Comparison of ENCODE assay signal across 8 cellular contexts in the genomic region with DNA sequence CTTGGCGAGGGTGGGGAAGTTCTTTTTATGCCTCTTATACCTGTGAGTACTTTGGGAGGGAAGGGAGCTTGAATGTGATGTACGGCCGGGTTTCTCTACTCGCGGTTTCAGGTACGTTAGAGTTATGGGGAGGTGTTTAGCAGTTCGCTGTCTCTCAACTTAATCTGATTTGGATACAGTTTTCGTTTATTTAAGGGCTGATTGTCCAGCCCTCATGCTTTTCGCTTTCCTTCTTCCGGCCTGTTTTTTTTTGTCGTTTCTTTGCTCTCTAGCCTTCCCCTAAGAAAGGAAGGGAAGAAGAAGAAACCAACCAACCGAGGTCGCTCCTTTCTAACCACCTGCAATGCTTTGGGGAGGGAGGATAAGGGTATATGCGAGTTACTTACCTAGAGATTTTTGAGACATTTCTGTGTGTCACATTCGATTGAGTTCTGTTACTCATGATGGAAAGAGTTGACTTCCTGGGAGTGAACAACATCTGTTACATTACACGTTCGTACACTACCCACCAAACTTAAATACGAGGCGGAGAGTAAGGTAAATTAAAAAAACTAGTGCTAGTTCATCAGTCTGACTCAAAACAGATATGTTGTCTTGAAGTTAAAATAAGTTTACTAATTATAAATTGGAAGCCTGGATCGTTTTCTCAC. TPM values are rescaled to one million over a fixed set of nuclear protein-coding genes. Genes with fewer than 3 reads are reported as not detected.
A peak's percentile ranks its signal among the peaks of the same experiment; 100 is the strongest.
DNase-seq lines count a peak whose midpoint lies in the region; ATAC-seq, FAIRE-seq and TF ChIP-seq lines count a peak whose summit lies in the region.

No MANE protein-coding gene starts in this region.

- peak overlapping the region; percentile 89 for H2AFZ ChIP-seq in astrocyte (ENCODE audit: low read depth, low read length)

- H3K27ac ChIP-seq in left ventricle myocardium inferior (replicated peaks), result peak overlapping the region; percentile 96
- H3K27ac ChIP-seq in astrocyte (ENCODE audit: low read depth, low read length), result peak overlapping the region; percentile 82

- H3K9me3 ChIP-seq in left ventricle myocardium inferior (replicated peaks) (no peaks in the 10 kb centered on the region), astrocyte (ENCODE audit: insufficient read depth, low read depth, low read length) (no peaks in the 10 kb centered on the region)

- H3K9ac ChIP-seq in astrocyte (ENCODE audit: low read length), result peak overlapping the region; percentile 93

- H3K36me3 ChIP-seq in left ventricle myocardium inferior, result peaks cover 3% of the 10 kb centered on the region
- no peaks in the 10 kb centered on the region for H3K36me3 ChIP-seq in astrocyte (ENCODE audit: insufficient read depth, low read length)

- H3K4me3 ChIP-seq in left ventricle myocardium inferior, result peak overlapping the region; percentile 92
- H3K4me3 ChIP-seq in Jurkat, Clone E6-1 (ENCODE audit: low read length), result peak overlapping the region; percentile 96
- peak overlapping the region; percentile 95 for H3K4me3 ChIP-seq in astrocyte (ENCODE audit: insufficient read depth, low read depth, low read length)

- no peaks in the 10 kb centered on the region for H3K9me3 Mint-ChIP-seq in astrocyte (ENCODE audit: unreplicated experiment)

- H3K79me2 ChIP-seq in astrocyte (ENCODE audit: insufficient read depth, low read length), result peaks cover 90% of the 10 kb centered on the region

- H3K27me3 ChIP-seq in left ventricle myocardium inferior (ENCODE audit: low read depth) (no peaks in the 10 kb centered on the region), astrocyte (ENCODE audit: insufficient read depth, low read length) (no peaks in the 10 kb centered on the region)

- H4K20me1 ChIP-seq in astrocyte (ENCODE audit: insufficient read depth, low read length), result peaks cover 62% of the 10 kb centered on the region

- peaks cover 21% of the 10 kb centered on the region for H3K4me1 Mint-ChIP-seq in astrocyte (ENCODE audit: low read depth, unreplicated experiment)

- H3K27ac Mint-ChIP-seq in astrocyte (ENCODE audit: unreplicated experiment), result no peak overlapping the region

- ATAC-seq in left lobe of liver (peak; percentile 1), HG02884 (IDR thresholded peaks at IDR 0.05; ENCODE audit: unreplicated experiment) (no peak)

- no peak for DNase-seq in left ventricle myocardium inferior
- no peak for DNase-seq in cardiac septum (ENCODE audit: low spot score)
- DNase-seq in Jurkat, Clone E6-1 (ENCODE audit: low read depth, low spot score), result peak; percentile 24
- DNase-seq in astrocyte (ENCODE audit: low read depth), result peak; percentile 4
- no peak for DNase-seq in left lobe of liver (ENCODE audit: low spot score)
- DNase-seq in COR-L47 (lab: John Stamatoyannopoulos, UW), result no peak
- DNase-seq in activated CD8-positive, alpha-beta memory T cell treated with anti-CD3 and anti-CD28 coated beads for 24 hours, result no peak

- no peaks in the 10 kb centered on the region for H3K36me3 Mint-ChIP-seq in astrocyte (ENCODE audit: low read depth, unreplicated experiment)

- H3K4me2 ChIP-seq in astrocyte (ENCODE audit: low read length), result peak overlapping the region; percentile 95

- H3K4me3 Mint-ChIP-seq in astrocyte (ENCODE audit: unreplicated experiment), result no peak overlapping the region

- peaks cover 84% of the 10 kb centered on the region for H3K4me1 ChIP-seq in left ventricle myocardium inferior
- H3K4me1 ChIP-seq in astrocyte (ENCODE audit: insufficient read depth, low read length), result peaks cover 10% of the 10 kb centered on the region

- intact Hi-C loops in left ventricle myocardium inferior (cut with micrococcal nuclease) (no loop called here), cardiac septum (cut with DNase I) (loop anchor here (1.0 to 5.0 kb wide), 5 partner anchors 64 to 183 kb away; a partner anchor contains a TSS)

- no peak for TF ChIP-seq CTCF in left ventricle myocardium inferior (IDR thresholded peaks at IDR 0.05; ENCODE audit: borderline replicate concordance)
- TF ChIP-seq CTCF in astrocyte (IDR thresholded peaks at IDR 0.05; ENCODE audit: insufficient read depth, low read depth, low read length), result no peak

- no peak for FAIRE-seq in astrocyte (lab: Jason Lieb, UNC)

- H3K27me3 Mint-ChIP-seq in astrocyte (ENCODE audit: low read depth, unreplicated experiment), result no peaks in the 10 kb centered on the region

RNA-seq across cellular contexts. Expression of a gene that starts 0.9 kb away (rescaled TPM):
- total RNA-seq in left ventricle myocardium inferior (87.0 TPM), cardiac septum (105 TPM), astrocyte (60.2 and 65.6 TPM in 2 replicates), left lobe of liver (12.2 TPM)
- polyA plus RNA-seq in Jurkat, Clone E6-1 (2012; ENCODE audit: insufficient read depth, insufficient read length), result 59.0 TPM

RNA-seq across cellular contexts. Expression of a gene that starts 1.9 kb away (rescaled TPM):
- total RNA-seq in left ventricle myocardium inferior (20.6 TPM), cardiac septum (24.8 TPM), astrocyte (42.8 and 48.3 TPM in 2 replicates), left lobe of liver (8.2 TPM)
- polyA plus RNA-seq in Jurkat, Clone E6-1 (2012; ENCODE audit: insufficient read depth, insufficient read length), result 28.6 TPM

RNA-seq across cellular contexts. Expression of a gene that starts 37.1 kb away (rescaled TPM):
- total RNA-seq in left ventricle myocardium inferior (0.58 TPM), cardiac septum (0.57 TPM), astrocyte (1.1 and 1.3 TPM in 2 replicates), left lobe of liver (0.65 TPM)
- polyA plus RNA-seq in Jurkat, Clone E6-1 (2012; ENCODE audit: insufficient read depth, insufficient read length), result 3.0 TPM

Comparison
In these comparisons a context has a peak if more than half of its experiments do, and no peak if none do; other contexts are left out.
1. DNase-seq: peak in Jurkat, Clone E6-1 (single experiment) and astrocyte (single experiment); none in left ventricle myocardium inferior (single experiment), cardiac septum (single experiment), left lobe of liver (single experiment), COR-L47 (single experiment) and activated CD8-positive, alpha-beta memory T cell treated with anti-CD3 and anti-CD28 coated beads for 24 hours (single experiment).
2. Peak in every context shown above with its lines, with median percentiles within 50 percentile points of each other: H3K4me3 ChIP-seq.